27 cellular contexts compared by ENCODE assay signal in genomic region chr16:29860218-29860617, GRCh38. TPM values are rescaled to one million over a fixed set of nuclear protein-coding genes. Genes with fewer than 3 reads are reported as not detected.
DNase-seq lines count a peak whose midpoint lies in the region; ATAC-seq, FAIRE-seq and TF ChIP-seq lines count a peak whose summit lies in the region.
"Had no signal": no experiment of that assay in that cellular context is flagged by ENCODE, and none has a peak within 500 bp of the region (broad histone marks: within the 10 kb centered on the region; RNA-seq: fewer than 3 reads in every experiment).

No MANE protein-coding gene starts in this region.

- TF ChIP-seq POLR2A in H1 (IDR thresholded peaks at IDR 0.05; ENCODE audit: control extremely low read depth in 1 of 2, low read depth in 2 of 2, low read length in 2 of 2) = no peak
- TF ChIP-seq POLR2A in body of pancreas (IDR thresholded peaks at IDR 0.05) = no peak

- TF ChIP-seq EP300 in H1 (IDR thresholded peaks at IDR 0.05; ENCODE audit: borderline replicate concordance in 1 of 2, low read depth in 2 of 2, low read length in 2 of 2) = no peak

- H3K79me1 ChIP-seq in H1 (ENCODE audit: low read depth, low read length) = peaks cover 9% of the 10 kb centered on the region

- no peak overlapping the region for H2BK20ac ChIP-seq in H1 (ENCODE audit: low read length)

- no peak overlapping the region for H3K56ac ChIP-seq in H1 (replicated peaks; ENCODE audit: insufficient read length, low read depth, low read length)

- in situ Hi-C loops in G401 (cut with HindIII; ENCODE audit: low sequenced_read_pairs) = no loop called here

- H3K27ac Mint-ChIP-seq in activated naive CD4-positive, alpha-beta T cell treated with anti-CD3 and anti-CD28 coated beads, Interleukin-2, amount 50 U/mL, for 24 hours = no peak overlapping the region
- H3K27ac Mint-ChIP-seq: H9 had no signal

- DNase-seq in activated naive CD4-positive, alpha-beta T cell treated with Interleukin-2 at 50 U/mL for 16 hours = no peak
- DNase-seq in G401 (ENCODE audit: low spot score) (peak; percentile 35), H1 (ENCODE audit: low read depth in 1 of 2, low spot score in 2 of 2) (no peak), osteoblast (ENCODE audit: insufficient read length, low spot score, missing footprints) (peak; percentile 62), body of pancreas (no peak)
- DNase-seq: activated B cell treated with CpG ODN at 0.5 μM for 24 hours; adrenal gland; AML-193; brain microvascular endothelial cell; COR-L47; H9; left lung; naive B cell; NCI-H1436 treated with DMSO at 0.1 percent for 48 hours; NCI-H774; small intestine; stimulated activated CD8-positive, alpha-beta memory T cell treated with anti-CD3 and anti-CD28 coated beads, Interleukin-4, amount 100 ng/mL, for 48 hours; T1000; tibial artery had no signal

- H3K9ac ChIP-seq in H1 (replicated peaks in 1 of 4; ENCODE audit: extremely low read depth in 1 of 4, low read depth in 3 of 4, low read length in 3 of 4) = no peak overlapping the region
- H3K9ac ChIP-seq: KMS-11 had no signal

- H3K4me3 ChIP-seq in H1 (ENCODE audit: extremely low read depth in 1 of 4, insufficient read depth in 2 of 4, low read depth in 3 of 4, low read length in 4 of 4) = no peak overlapping the region
- H3K4me3 ChIP-seq in osteoblast (ENCODE audit: insufficient read depth, low read length) = no peak overlapping the region
- no peak overlapping the region for H3K4me3 ChIP-seq in body of pancreas
- H3K4me3 ChIP-seq: A549, adrenal gland, left lung, SK-N-MC, tibial artery had no signal

- no peak for ATAC-seq in HG03175 (IDR thresholded peaks at IDR 0.05; ENCODE audit: unreplicated experiment)
- ATAC-seq in GM18907 (IDR thresholded peaks at IDR 0.05; ENCODE audit: unreplicated experiment) = no peak
- ATAC-seq in body of pancreas = no peak
- ATAC-seq: A549, left lung had no signal

- H3K23me2 ChIP-seq in H1 (ENCODE audit: low read depth, low read length) = peaks cover 8% of the 10 kb centered on the region; the same call in 1 of the 2 replicates

- POLR2A ChIA-PET in H1 (lab: Charles Lee; ENCODE audit: partially characterized antibody) = interaction anchor here (3.7 kb wide), 1 partner anchor 11 kb away, joined by 11 read pairs; no protein-coding TSS in a partner anchor

- intact Hi-C loops in body of pancreas (cut with DNase I) = no loop called here

- FAIRE-seq in H1 (lab: Jason Lieb, UNC) = no peak
- FAIRE-seq: A549, endothelial cell of umbilical vein, GM19239, small intestine had no signal

- H3K4me3 Mint-ChIP-seq in activated naive CD4-positive, alpha-beta T cell treated with anti-CD3 and anti-CD28 coated beads, Interleukin-2, amount 50 U/mL, for 24 hours = peak overlapping the region; percentile 82

- CTCF ChIA-PET in H1 (lab: Charles Lee; ENCODE audit: partially characterized antibody) = interaction anchor here (0.6 to 2.9 kb wide), 3 partner anchors 12 to 180 kb away, joined by 3 to 11 read pairs (median 3); no protein-coding TSS in a partner anchor

- no peak overlapping the region for H3K4me2 ChIP-seq in H1 (ENCODE audit: insufficient read depth in 1 of 2, low read depth in 2 of 2, low read length in 2 of 2)
- no peak overlapping the region for H3K4me2 ChIP-seq in osteoblast (ENCODE audit: insufficient read depth, low read length)
- H3K4me2 ChIP-seq: A549, KMS-11 had no signal

- peaks cover 0 to 7% (median 3%) of the 10 kb centered on the region in 4 experiments; a peak in 3 of 7 replicates for H3K4me1 ChIP-seq in H1 (replicated peaks in 1 of 4; ENCODE audit: control insufficient read depth in 3 of 4, insufficient read depth in 4 of 4, low read length in 3 of 4)
- H3K4me1 ChIP-seq in osteoblast (ENCODE audit: insufficient read depth, low read length) = peaks cover 31% of the 10 kb centered on the region
- peaks cover 33% of the 10 kb centered on the region for H3K4me1 ChIP-seq in body of pancreas

- no peak overlapping the region for H3K4ac ChIP-seq in H1 (replicated peaks; ENCODE audit: insufficient read length, low read depth, low read length)

- H2AK5ac ChIP-seq in H1 (ENCODE audit: low read depth, low read length) = no peak overlapping the region

- no peak overlapping the region for H3K23ac ChIP-seq in H1 (ENCODE audit: insufficient read length)

- no peak overlapping the region for H3K14ac ChIP-seq in H1 (ENCODE audit: insufficient read length)

- no peak overlapping the region for H4K91ac ChIP-seq in H1 (replicated peaks; ENCODE audit: insufficient read length, low read length)

- no peak overlapping the region for H2BK12ac ChIP-seq in H1 (ENCODE audit: low read depth, low read length)

- no peaks in the 10 kb centered on the region for H3K27me3 Mint-ChIP-seq in activated naive CD4-positive, alpha-beta T cell treated with anti-CD3 and anti-CD28 coated beads, Interleukin-2, amount 50 U/mL, for 24 hours
- H3K27me3 Mint-ChIP-seq: activated B cell treated with CpG ODN at 0.5 μM for 24 hours had no signal

- H3K79me2 ChIP-seq in H1 (ENCODE audit: control insufficient read depth in 1 of 2, insufficient read depth in 2 of 2, low read length in 2 of 2) (peaks cover 0 to 9% of the 10 kb centered on the region in 2 experiments; a peak in 2 of 4 replicates), osteoblast (ENCODE audit: insufficient read depth, low read length) (peaks cover 21% of the 10 kb centered on the region)

- H3K4me1 Mint-ChIP-seq in activated naive CD4-positive, alpha-beta T cell treated with anti-CD3 and anti-CD28 coated beads, Interleukin-2, amount 50 U/mL, for 24 hours = peaks cover 20% of the 10 kb centered on the region

- no peak overlapping the region for H2BK15ac ChIP-seq in H1 (ENCODE audit: low read length)

- H2BK5ac ChIP-seq in H1 (ENCODE audit: low read depth, low read length) = no peak overlapping the region

- no peak for TF ChIP-seq CTCF in H1 (IDR thresholded peaks at IDR 0.05; ENCODE audit: control extremely low read depth in 1 of 3, insufficient read depth in 1 of 3, low read depth in 1 of 3, low read length in 3 of 3)
- no peak for TF ChIP-seq CTCF in osteoblast (IDR thresholded peaks at IDR 0.05; ENCODE audit: extremely low read depth, low read depth, low read length)
- no peak for TF ChIP-seq CTCF in body of pancreas (IDR thresholded peaks at IDR 0.05)

- peaks cover 4% of the 10 kb centered on the region for H3K36me3 Mint-ChIP-seq in activated naive CD4-positive, alpha-beta T cell treated with anti-CD3 and anti-CD28 coated beads, Interleukin-2, amount 50 U/mL, for 24 hours

- H4K20me1 ChIP-seq in H1 (replicated peaks in 1 of 2; ENCODE audit: control insufficient read depth in 1 of 2, insufficient read depth in 2 of 2, low read length in 2 of 2) (peaks cover 0 to 5% of the 10 kb centered on the region in 2 experiments), osteoblast (ENCODE audit: insufficient read depth, low read length) (peaks cover 6% of the 10 kb centered on the region)

- no peak overlapping the region for H2AFZ ChIP-seq in H1 (ENCODE audit: low read length)
- no peak overlapping the region for H2AFZ ChIP-seq in osteoblast (ENCODE audit: low read length)

- peak overlapping the region; percentile 36 for H4K8ac ChIP-seq in H1 (ENCODE audit: extremely low read depth, insufficient read depth, low read length)

- H3K36me3 ChIP-seq in H1 (ENCODE audit: control insufficient read depth in 2 of 4, insufficient read depth in 4 of 4, low read length in 3 of 4) = peaks cover 0 to 11% (median 6%) of the 10 kb centered on the region in 4 experiments; a peak in 5 of 8 replicates
- peaks cover 18% of the 10 kb centered on the region for H3K36me3 ChIP-seq in osteoblast (ENCODE audit: insufficient read depth, low read length)
- H3K36me3 ChIP-seq in body of pancreas (replicated peaks in 1 of 2; ENCODE audit: insufficient read depth in 1 of 2, low read depth in 2 of 2) = peaks cover 0 to 5% of the 10 kb centered on the region in 2 donors

- H3K27me3 ChIP-seq in H1 (replicated peaks in 1 of 4; ENCODE audit: control insufficient read depth in 3 of 4, extremely low read depth in 1 of 4, insufficient read depth in 3 of 4, low read length in 3 of 4) (no peaks in the 10 kb centered on the region), osteoblast (ENCODE audit: insufficient read depth, low read length) (no peaks in the 10 kb centered on the region), body of pancreas (no peaks in the 10 kb centered on the region)
- H3K27me3 ChIP-seq: adrenal gland, brain microvascular endothelial cell, left lung, tibial artery had no signal

- H4K5ac ChIP-seq in H1 (ENCODE audit: insufficient read length, low read depth, low read length) = no peak overlapping the region

- no peak for TF ChIP-seq RAD21 in H1 (IDR thresholded peaks at IDR 0.05 in 1 of 2, conservative IDR thresholded peaks at IDR 0.05 in 1 of 2; ENCODE audit: low read depth in 2 of 2, low read length in 2 of 2)

- no peaks in the 10 kb centered on the region for H3K9me3 ChIP-seq in H1 (ENCODE audit: insufficient read depth in 2 of 2, low read depth in 1 of 2, low read length in 1 of 2)
- no peaks in the 10 kb centered on the region for H3K9me3 ChIP-seq in osteoblast (ENCODE audit: low read depth, low read length)
- no peaks in the 10 kb centered on the region for H3K9me3 ChIP-seq in body of pancreas
- H3K9me3 ChIP-seq: A549, adrenal gland, left lung, tibial artery had no signal

- WGBS in H1 (ENCODE audit: extremely low coverage in 1 of 2, insufficient coverage in 1 of 2, insufficient read length in 1 of 2, insufficient replicate concordance in 2 of 2, low coverage in 1 of 2, low lambda C conversion rate in 2 of 2, missing lambda C conversion rate in 1 of 2), 2 experiments = 91% methylated on average over 9 of the region's 9 CpGs; no CpG with 5 or more reads in 1 of the 2 experiments
- WGBS in body of pancreas, 2 donors = 87 to 89% methylated on average over 6 to 9 of the region's 9 CpGs

- H3K18ac ChIP-seq in H1 (ENCODE audit: extremely low read depth, low read length) = no peak overlapping the region

- H2BK120ac ChIP-seq in H1 (replicated peaks; ENCODE audit: low read depth, low read length) = no peak overlapping the region

- no peaks in the 10 kb centered on the region for H3K9me3 Mint-ChIP-seq in activated naive CD4-positive, alpha-beta T cell treated with anti-CD3 and anti-CD28 coated beads, Interleukin-2, amount 50 U/mL, for 24 hours
- H3K9me3 Mint-ChIP-seq: activated B cell treated with CpG ODN at 0.5 μM for 24 hours, H9, naive B cell had no signal

- H3K27ac ChIP-seq in H1 (ENCODE audit: low read depth, low read length) = no peak overlapping the region
- no peak overlapping the region for H3K27ac ChIP-seq in osteoblast (ENCODE audit: low read depth, low read length)
- no peak overlapping the region for H3K27ac ChIP-seq in body of pancreas
- H3K27ac ChIP-seq: A549, adrenal gland, brain microvascular endothelial cell, KMS-11, left lung, SK-N-MC had no signal

RNA-seq across cellular contexts. Expression of gene CDIPT, which starts 2.8 kb away (rescaled TPM):
- total RNA-seq in G401 (2014; rRNA removed; shearing (Covaris generic)) = 47.7 and 56.2 TPM in 2 replicates
- total RNA-seq in H1 (2021; fragmentation: NEBNext Ultra II Directional; extraction: Animal tissue kit (Norgen Biotek cat#: 25700)) = 69.2 and 70.9 TPM in 2 replicates
- 140 and 190 TPM in 2 replicates for polyA plus RNA-seq in H1 (2011; rRNA removed)
- polyA plus RNA-seq in H1 (2011; cell fraction: cytosol; rRNA removed) = 121 TPM
- polyA plus RNA-seq in H1 (2011; cell fraction: nucleus; rRNA removed) = 112 TPM
- polyA plus RNA-seq in H1 (2012, experiment 1 of 2) = 68.6 to 81.2 TPM (median 78.1 TPM) in 4 replicates
- polyA plus RNA-seq in H1 (2012, experiment 2 of 2) = 94.9 TPM
- 63.4 TPM for polyA plus RNA-seq in H1 (2013, experiment 1 of 2)
- polyA plus RNA-seq in H1 (2013, experiment 2 of 2) = 67.9 TPM
- 50.1 and 60.7 TPM in 2 replicates for polyA minus RNA-seq in H1 (2011; rRNA and poly(A)+ RNA removed)
- 63.3 TPM for polyA minus RNA-seq in H1 (2011; cell fraction: cytosol; rRNA and poly(A)+ RNA removed)
- 28.2 TPM for polyA minus RNA-seq in H1 (2011; cell fraction: nucleus; rRNA and poly(A)+ RNA removed)
- total RNA-seq in osteoblast (105 and 107 TPM in 2 replicates), body of pancreas (10 to 100 TPM; 76.5 to 79.9 TPM)

RNA-seq across cellular contexts. Expression of gene SEZ6L2, which starts 39.1 kb away (rescaled TPM):
- total RNA-seq in G401 (2014; rRNA removed; shearing (Covaris generic)) = 43.5 and 50.4 TPM in 2 replicates
- 43.5 and 46.6 TPM in 2 replicates for total RNA-seq in H1 (2021; fragmentation: NEBNext Ultra II Directional; extraction: Animal tissue kit (Norgen Biotek cat#: 25700))
- polyA plus RNA-seq in H1 (2011; rRNA removed) = 47.7 and 65.7 TPM in 2 replicates
- polyA plus RNA-seq in H1 (2011; cell fraction: cytosol; rRNA removed) = 22.1 TPM
- 51.2 TPM for polyA plus RNA-seq in H1 (2011; cell fraction: nucleus; rRNA removed)
- 31.1 to 59.1 TPM (median 54.7 TPM) in 4 replicates for polyA plus RNA-seq in H1 (2012, experiment 1 of 2)
- polyA plus RNA-seq in H1 (2012, experiment 2 of 2) = 45.0 TPM
- polyA plus RNA-seq in H1 (2013, experiment 1 of 2) = 104 TPM
- 87.1 TPM for polyA plus RNA-seq in H1 (2013, experiment 2 of 2)
- polyA minus RNA-seq in H1 (2011; rRNA and poly(A)+ RNA removed) = 12.5 and 14.5 TPM in 2 replicates
- polyA minus RNA-seq in H1 (2011; cell fraction: cytosol; rRNA and poly(A)+ RNA removed) = 27.9 TPM
- 17.1 TPM for polyA minus RNA-seq in H1 (2011; cell fraction: nucleus; rRNA and poly(A)+ RNA removed)
- total RNA-seq in osteoblast (1.5 and 2.9 TPM in 2 replicates), body of pancreas (10 to 100 TPM; 19.2 to 28.3 TPM)
- total RNA-seq: activated B cell treated with CpG ODN at 0.5 μM for 24 hours had no signal

RNA-seq across cellular contexts. Expression of gene MVP, which starts 40.0 kb away (rescaled TPM):
- 17.2 and 32.7 TPM in 2 replicates for total RNA-seq in G401 (2014; rRNA removed; shearing (Covaris generic))
- 1.9 and 2.9 TPM in 2 replicates for total RNA-seq in H1 (2021; fragmentation: NEBNext Ultra II Directional; extraction: Animal tissue kit (Norgen Biotek cat#: 25700))
- 1.9 and 4.3 TPM in 2 replicates for polyA plus RNA-seq in H1 (2011; rRNA removed)
- 4.8 TPM for polyA plus RNA-seq in H1 (2011; cell fraction: cytosol; rRNA removed)
- 18.5 TPM for polyA plus RNA-seq in H1 (2011; cell fraction: nucleus; rRNA removed)
- 2.4 to 5.6 TPM (median 3.9 TPM) in 4 replicates for polyA plus RNA-seq in H1 (2012, experiment 1 of 2)
- polyA plus RNA-seq in H1 (2012, experiment 2 of 2) = 1.9 TPM
- 1.4 TPM for polyA plus RNA-seq in H1 (2013, experiment 1 of 2)
- polyA plus RNA-seq in H1 (2013, experiment 2 of 2) = 1.6 TPM
- 6.9 and 15.2 TPM in 2 replicates for polyA minus RNA-seq in H1 (2011; rRNA and poly(A)+ RNA removed)
- 4.5 TPM for polyA minus RNA-seq in H1 (2011; cell fraction: cytosol; rRNA and poly(A)+ RNA removed)
- 3.7 TPM for polyA minus RNA-seq in H1 (2011; cell fraction: nucleus; rRNA and poly(A)+ RNA removed)
- 273 and 274 TPM in 2 replicates for total RNA-seq in osteoblast
- 100 to 1,000 TPM in 1 of 2 donors, 10 to 100 TPM in 1; 75.5 to 139 TPM for total RNA-seq in body of pancreas

RNA-seq across cellular contexts. Expression of gene ASPHD1, which starts 40.1 kb away (rescaled TPM):
- total RNA-seq in G401 (2014; rRNA removed; shearing (Covaris generic)) = 25.5 and 28.5 TPM in 2 replicates
- total RNA-seq in H1 (2021; fragmentation: NEBNext Ultra II Directional; extraction: Animal tissue kit (Norgen Biotek cat#: 25700)) = 17.8 and 18.6 TPM in 2 replicates
- polyA plus RNA-seq in H1 (2011; rRNA removed) = 14.1 and 14.5 TPM in 2 replicates
- polyA plus RNA-seq in H1 (2011; cell fraction: cytosol; rRNA removed) = 11.6 TPM
- polyA plus RNA-seq in H1 (2011; cell fraction: nucleus; rRNA removed) = 14.1 TPM
- 12.6 to 24.9 TPM (median 23.4 TPM) in 4 replicates for polyA plus RNA-seq in H1 (2012, experiment 1 of 2)
- polyA plus RNA-seq in H1 (2012, experiment 2 of 2) = 10.3 TPM
- 10.5 TPM for polyA plus RNA-seq in H1 (2013, experiment 1 of 2)
- 10.8 TPM for polyA plus RNA-seq in H1 (2013, experiment 2 of 2)
- polyA minus RNA-seq in H1 (2011; rRNA and poly(A)+ RNA removed) = 1.0 and 1.4 TPM in 2 replicates
- polyA minus RNA-seq in H1 (2011; cell fraction: cytosol; rRNA and poly(A)+ RNA removed) = 5.0 TPM
- polyA minus RNA-seq in H1 (2011; cell fraction: nucleus; rRNA and poly(A)+ RNA removed) = 5.7 TPM
- total RNA-seq in osteoblast (0.88 and 1.8 TPM in 2 replicates), body of pancreas (1 to 10 TPM; 4.7 to 8.2 TPM)
- total RNA-seq: activated B cell treated with CpG ODN at 0.5 μM for 24 hours had no signal

RNA-seq across cellular contexts. Expression of gene PAGR1, which starts 44.3 kb away (rescaled TPM):
- total RNA-seq in G401 (2014; rRNA removed; shearing (Covaris generic)) = 69.9 and 78.4 TPM in 2 replicates
- total RNA-seq in H1 (2021; fragmentation: NEBNext Ultra II Directional; extraction: Animal tissue kit (Norgen Biotek cat#: 25700)) = 56.4 and 56.6 TPM in 2 replicates
- 35.4 and 53.5 TPM in 2 replicates for polyA plus RNA-seq in H1 (2011; rRNA removed)
- 61.5 TPM for polyA plus RNA-seq in H1 (2011; cell fraction: cytosol; rRNA removed)
- 143 TPM for polyA plus RNA-seq in H1 (2011; cell fraction: nucleus; rRNA removed)
- 53.2 to 67.0 TPM (median 62.3 TPM) in 4 replicates for polyA plus RNA-seq in H1 (2012, experiment 1 of 2)
- 60.2 TPM for polyA plus RNA-seq in H1 (2012, experiment 2 of 2)
- polyA plus RNA-seq in H1 (2013, experiment 1 of 2) = 43.2 TPM
- polyA plus RNA-seq in H1 (2013, experiment 2 of 2) = 44.5 TPM
- 5.8 and 8.3 TPM in 2 replicates for polyA minus RNA-seq in H1 (2011; rRNA and poly(A)+ RNA removed)
- 19.6 TPM for polyA minus RNA-seq in H1 (2011; cell fraction: cytosol; rRNA and poly(A)+ RNA removed)
- polyA minus RNA-seq in H1 (2011; cell fraction: nucleus; rRNA and poly(A)+ RNA removed) = 30.1 TPM
- 16.8 and 19.9 TPM in 2 replicates for total RNA-seq in osteoblast
- 10 to 100 TPM; 27.5 to 63.9 TPM for total RNA-seq in body of pancreas

Comparison
In these comparisons a context has a peak if more than half of its experiments do, and no peak if none do; other contexts are left out.
1. DNase-seq: peak in G401 (single experiment) and osteoblast (single experiment); none in activated naive CD4-positive, alpha-beta T cell treated with Interleukin-2 at 50 U/mL for 16 hours (single experiment), H1 (0 of 2) and body of pancreas (0 of 4).